ENCODE assay signal across 27 cellular contexts in genomic region chr10:36375107-36375506, GRCh38.
"Had no signal": no experiment of that assay in that cellular context is flagged by ENCODE, and none has a peak within 500 bp of the region (broad histone marks: within the 10 kb centered on the region; RNA-seq: fewer than 3 reads in every experiment).

No MANE protein-coding gene starts in this region.

- H3K27me3 ChIP-seq: stomach, suprapubic skin, testis, thyroid gland, tibial artery, tibial nerve, transverse colon, upper lobe of left lung, upper lobe of right lung, uterus, vagina had no signal

- H3K4me3 Mint-ChIP-seq: stimulated activated effector memory CD8-positive, alpha-beta T cell treated with anti-CD3 and anti-CD28 coated beads, Interleukin-12 subunit alpha, Interleukin-12 subunit beta, amount 100 ng/mL, for 72 hours; stimulated activated memory B cell treated with anti-CD40 and anti-IgM and Interleukin-4, amounts not matched to agents 10 μg/mL and 1 μg/mL and 100 μg/mL, for 72 hours; stimulated activated naive B cell treated with anti-CD40 and anti-IgM and Interleukin-4, amounts not matched to agents 10 μg/mL and 1 μg/mL and 100 μg/mL, for 72 hours; stimulated activated naive CD8-positive, alpha-beta T cell treated with anti-CD3 and anti-CD28 coated beads, Interleukin-15, amount 100 ng/mL, for 72 hours; stimulated activated naive CD8-positive, alpha-beta T cell treated with anti-CD3 and anti-CD28 coated beads, Interleukin-15, Interleukin-2, amounts not matched to agents 100 ng/mL and 50 ng/mL, for 24 hours; type B pancreatic cell had no signal

- H3K36me3 ChIP-seq: stomach, suprapubic skin, thoracic aorta, thyroid gland, tibial artery, tibial nerve, transverse colon, upper lobe of left lung, upper lobe of right lung, uterus, vagina had no signal

- H3K27me3 Mint-ChIP-seq: stimulated activated memory B cell treated with anti-CD40 and anti-IgM and Interleukin-4, amounts not matched to agents 10 μg/mL and 1 μg/mL and 100 μg/mL, for 72 hours; stimulated activated naive B cell treated with anti-CD40 and anti-IgM and Interleukin-4, amounts not matched to agents 10 μg/mL and 1 μg/mL and 100 μg/mL, for 72 hours; stimulated activated naive CD8-positive, alpha-beta T cell treated with anti-CD3 and anti-CD28 coated beads, Interleukin-15, amount 100 ng/mL, for 72 hours; stimulated activated naive CD8-positive, alpha-beta T cell treated with anti-CD3 and anti-CD28 coated beads, Interleukin-15, Interleukin-2, amounts not matched to agents 100 ng/mL and 50 ng/mL, for 24 hours; type B pancreatic cell had no signal

- H3K36me3 Mint-ChIP-seq: stimulated activated effector memory CD8-positive, alpha-beta T cell treated with anti-CD3 and anti-CD28 coated beads, Interleukin-12 subunit alpha, Interleukin-12 subunit beta, amount 100 ng/mL, for 72 hours; stimulated activated memory B cell treated with anti-CD40 and anti-IgM and Interleukin-4, amounts not matched to agents 10 μg/mL and 1 μg/mL and 100 μg/mL, for 72 hours; stimulated activated naive B cell treated with anti-CD40 and anti-IgM and Interleukin-4, amounts not matched to agents 10 μg/mL and 1 μg/mL and 100 μg/mL, for 72 hours; type B pancreatic cell had no signal

- H3K27ac Mint-ChIP-seq: stimulated activated effector memory CD8-positive, alpha-beta T cell treated with anti-CD3 and anti-CD28 coated beads, Interleukin-12 subunit alpha, Interleukin-12 subunit beta, amount 100 ng/mL, for 72 hours; stimulated activated memory B cell treated with anti-CD40 and anti-IgM and Interleukin-4, amounts not matched to agents 10 μg/mL and 1 μg/mL and 100 μg/mL, for 72 hours; stimulated activated naive B cell treated with anti-CD40 and anti-IgM and Interleukin-4, amounts not matched to agents 10 μg/mL and 1 μg/mL and 100 μg/mL, for 72 hours; stimulated activated naive CD8-positive, alpha-beta T cell treated with anti-CD3 and anti-CD28 coated beads, Interleukin-15, amount 100 ng/mL, for 72 hours; stimulated activated naive CD8-positive, alpha-beta T cell treated with anti-CD3 and anti-CD28 coated beads, Interleukin-15, Interleukin-2, amounts not matched to agents 100 ng/mL and 50 ng/mL, for 24 hours; type B pancreatic cell had no signal

- H3K27ac ChIP-seq: stomach, suprapubic skin, testis, thoracic aorta, thyroid gland, tibial artery, tibial nerve, transverse colon, upper lobe of left lung, upper lobe of right lung, uterus, vagina had no signal

- H3K9me3 ChIP-seq: suprapubic skin, testis, thoracic aorta, thyroid gland, tibial artery, upper lobe of left lung, upper lobe of right lung, uterus, vagina had no signal

- H3K4me1 Mint-ChIP-seq: stimulated activated effector memory CD8-positive, alpha-beta T cell treated with anti-CD3 and anti-CD28 coated beads, Interleukin-12 subunit alpha, Interleukin-12 subunit beta, amount 100 ng/mL, for 72 hours; stimulated activated memory B cell treated with anti-CD40 and anti-IgM and Interleukin-4, amounts not matched to agents 10 μg/mL and 1 μg/mL and 100 μg/mL, for 72 hours; stimulated activated naive B cell treated with anti-CD40 and anti-IgM and Interleukin-4, amounts not matched to agents 10 μg/mL and 1 μg/mL and 100 μg/mL, for 72 hours; stimulated activated naive CD8-positive, alpha-beta T cell treated with anti-CD3 and anti-CD28 coated beads, Interleukin-15, amount 100 ng/mL, for 72 hours had no signal

- H3K4me3 ChIP-seq: stomach, suprapubic skin, testis, thoracic aorta, thyroid gland, tibial artery, tibial nerve, transverse colon, upper lobe of left lung, upper lobe of right lung, uterus, vagina had no signal

- DNase-seq: stimulated activated CD4-positive, alpha-beta T cell treated with anti-CD3 and anti-CD28 coated beads, Interleukin-2, amount 100 ng/mL, for 48 hours; stimulated activated CD4-positive, alpha-beta T cell treated with anti-CD3 and anti-CD28 coated beads, Interleukin-4, amount 100 ng/mL, for 1 hour; stimulated activated CD4-positive, alpha-beta T cell treated with anti-CD3 and anti-CD28 coated beads, Interleukin-4, amount 100 ng/mL, for 24 hours; stimulated activated CD4-positive, alpha-beta T cell treated with anti-CD3 and anti-CD28 coated beads, Interleukin-4, amount 100 ng/mL, for 4 hours; stimulated activated CD8-positive, alpha-beta memory T cell treated with anti-CD3 and anti-CD28 coated beads, Interleukin-4, amount 100 ng/mL, for 48 hours; stimulated activated naive B cell treated with anti-CD40 and anti-IgM and Interleukin-4, amounts not matched to agents 10 μg/mL and 1 μg/mL and 100 μg/mL, for 72 hours; stimulated activated naive CD4-positive, alpha-beta T cell; stimulated activated naive CD4-positive, alpha-beta T cell treated with Interleukin-2 at 50 U/mL for 16 hours; stimulated activated naive CD8-positive, alpha-beta T cell treated with anti-CD3 and anti-CD28 coated beads, Interleukin-15, amount 100 ng/mL, for 72 hours; stimulated activated naive CD8-positive, alpha-beta T cell treated with anti-CD3 and anti-CD28 coated beads, Interleukin-15, Interleukin-2, amounts not matched to agents 100 U/mL and 50 U/mL, for 24 hours; stomach; substantia nigra; testis; thyroid gland; tibial artery; transverse colon; upper lobe of left lung; upper lobe of right lung; uterus had no signal

- H3K9me3 Mint-ChIP-seq: type B pancreatic cell had no signal

- H3K4me1 ChIP-seq: stomach, suprapubic skin, testis, thyroid gland, tibial artery, tibial nerve, transverse colon, upper lobe of left lung, upper lobe of right lung, uterus, vagina had no signal

- ATAC-seq: stimulated activated effector memory CD8-positive, alpha-beta T cell treated with anti-CD3 and anti-CD28 coated beads, Interleukin-12 subunit alpha, Interleukin-12 subunit beta, amount 100 ng/mL, for 72 hours; stimulated activated memory B cell treated with anti-CD40 and anti-IgM and Interleukin-4, amounts not matched to agents 10 μg/mL and 1 μg/mL and 100 μg/mL, for 72 hours; stimulated activated naive B cell treated with anti-CD40 and anti-IgM and Interleukin-4, amounts not matched to agents 10 μg/mL and 1 μg/mL and 100 μg/mL, for 72 hours; stimulated activated naive CD8-positive, alpha-beta T cell treated with anti-CD3 and anti-CD28 coated beads, Interleukin-15, amount 100 ng/mL, for 72 hours; stimulated activated naive CD8-positive, alpha-beta T cell treated with anti-CD3 and anti-CD28 coated beads, Interleukin-15, Interleukin-2, amounts not matched to agents 100 U/mL and 50 U/mL, for 24 hours; upper lobe of right lung had no signal
